35 cellular contexts compared by ENCODE assay signal in genomic region chr7:14083761-14084160, GRCh38.
"Had no signal": no experiment of that assay in that cellular context is flagged by ENCODE, and none has a peak within 500 bp of the region (broad histone marks: within the 10 kb centered on the region; RNA-seq: fewer than 3 reads in every experiment).

No MANE protein-coding gene starts in this region.

- H3K27me3 ChIP-seq: MG63 had no signal

- H3K4me2 ChIP-seq: KMS-11 had no signal

- H3K27ac ChIP-seq: KMS-11 had no signal

- H3K36me3 ChIP-seq: MG63 had no signal

- H3K4me3 ChIP-seq: MG63 had no signal

- DNase-seq: Karpas-422, Kasumi-1, MG63, MM.1S, MV-4-11, NCI-H1048, NCI-H1092, NCI-H1092 treated with DMSO at 0.1 percent for 48 hours, NCI-H1105, NCI-H1105 treated with DMSO at 0.1 percent for 48 hours, NCI-H1417, NCI-H1417 treated with DMSO at 0.1 percent for 48 hours, NCI-H1436, NCI-H1436 treated with DMSO at 0.1 percent for 48 hours, NCI-H146, NCI-H1694, NCI-H1694 treated with DMSO at 0.1 percent for 48 hours, NCI-H187, NCI-H187 treated with DMSO at 0.1 percent for 48 hours, NCI-H1930, NCI-H2029, NCI-H2029 treated with DMSO at 0.1 percent for 48 hours, NCI-H2081, NCI-H2081 treated with DMSO at 0.1 percent for 48 hours, NCI-H2107, NCI-H2171, NCI-H2171 treated with DMSO at 0.1 percent for 48 hours, NCI-H2227 treated with DMSO at 0.1 percent for 48 hours, NCI-H226, NCI-H345, NCI-H446, NCI-H446 treated with DMSO at 0.1 percent for 48 hours, NCI-H510A, NCI-H510A treated with DMSO at 0.1 percent for 48 hours had no signal

- H3K9ac ChIP-seq: KMS-11 had no signal
